In genomic region chr16:80743772-80744171, GRCh38 we compare ENCODE assay signal across 19 cellular contexts.
"Had no signal": no experiment of that assay in that cellular context is flagged by ENCODE, and none has a peak within 500 bp of the region (broad histone marks: within the 10 kb centered on the region; RNA-seq: fewer than 3 reads in every experiment).

No MANE protein-coding gene starts in this region.

- H3K27me3 Mint-ChIP-seq: activated naive CD8-positive, alpha-beta T cell; effector memory CD8-positive, alpha-beta T cell; T-cell had no signal

- H3K4me1 ChIP-seq: gastrocnemius medialis, pancreas, sigmoid colon, stomach, upper lobe of left lung had no signal

- H3K27ac Mint-ChIP-seq: activated naive CD8-positive, alpha-beta T cell; mesothelial cell of epicardium; T-cell had no signal

- H3K27me3 ChIP-seq: brain microvascular endothelial cell, gastrocnemius medialis, pancreas, sigmoid colon, spleen, stomach, testis, upper lobe of left lung had no signal

- H3K36me3 ChIP-seq: brain microvascular endothelial cell, gastrocnemius medialis, pancreas, sigmoid colon, upper lobe of left lung had no signal

- H3K9me3 ChIP-seq: gastrocnemius medialis, pancreas, testis, upper lobe of left lung had no signal

- H3K9me3 Mint-ChIP-seq: effector memory CD8-positive, alpha-beta T cell had no signal

- DNase-seq: activated effector memory CD4-positive, alpha-beta T cell treated with anti-CD3 and anti-CD28 coated beads, Interleukin-2, amount 50 U/mL, for 16 hours; activated T-cell treated with anti-CD3 and anti-CD28 coated beads, Interleukin-2, amount 50 U/mL, for 1 hour; brain microvascular endothelial cell; cerebellar nuclear complex; dermis blood vessel endothelial cell; effector memory CD8-positive, alpha-beta T cell; gastrocnemius medialis; left colon; pancreas; sigmoid colon; spleen; stomach; T-cell; testis; upper lobe of left lung had no signal

- ATAC-seq: gastrocnemius medialis, left colon, pancreas had no signal

- H3K4me3 ChIP-seq: gastrocnemius medialis, lung, pancreas, sigmoid colon, spleen, stomach, testis, upper lobe of left lung had no signal

- H3K36me3 Mint-ChIP-seq: mesothelial cell of epicardium had no signal

- H3K27ac ChIP-seq: brain microvascular endothelial cell, gastrocnemius medialis, pancreas, sigmoid colon, spleen, stomach, testis, upper lobe of left lung, VCaP had no signal

- H3K4me3 Mint-ChIP-seq: activated naive CD8-positive, alpha-beta T cell; mesothelial cell of epicardium; T-cell had no signal

- H3K4me1 Mint-ChIP-seq: mesothelial cell of epicardium had no signal
